27 cellular contexts compared by ENCODE assay signal in the genomic region with DNA sequence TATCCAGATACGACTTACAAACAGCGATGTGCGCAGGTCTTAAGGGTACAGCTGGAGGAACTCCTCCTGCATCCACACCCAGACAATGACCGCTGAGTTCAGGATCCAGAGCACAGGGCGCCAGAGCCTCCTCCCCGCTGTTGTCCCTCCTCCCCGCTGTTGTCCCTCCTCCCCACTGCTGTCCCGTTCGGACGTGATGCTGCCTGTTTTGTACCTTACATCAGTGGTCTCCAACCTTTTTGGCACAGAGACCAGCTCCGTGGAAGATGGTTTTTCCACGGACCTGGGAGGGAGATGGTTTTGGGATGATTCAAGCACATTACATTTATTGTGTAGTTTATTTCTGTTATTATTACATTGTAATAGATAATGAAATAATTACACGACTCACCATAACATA.
DNase-seq lines count a peak whose midpoint lies in the region; ATAC-seq, FAIRE-seq and TF ChIP-seq lines count a peak whose summit lies in the region.
"Had no signal": no experiment of that assay in that cellular context is flagged by ENCODE, and none has a peak within 500 bp of the region (broad histone marks: within the 10 kb centered on the region; RNA-seq: fewer than 3 reads in every experiment).

No MANE protein-coding gene starts in this region.

- no peaks in the 10 kb centered on the region for H3K9me1 ChIP-seq in K562 (ENCODE audit: control insufficient read depth, insufficient read depth, low read length)

- peak overlapping the region; percentile 45 for H3K18ac ChIP-seq in neuronal stem cell (ENCODE audit: low read length)

- no peak for TF ChIP-seq RAD21 in K562 (CRISPR knock-in tag; conservative IDR thresholded peaks at IDR 0.05 in 1 of 2, IDR thresholded peaks at IDR 0.05 in 1 of 2)

- H3K36me3 ChIP-seq in K562 (ENCODE audit: control insufficient read depth, insufficient read depth, low read length) = no peaks in the 10 kb centered on the region
- H3K36me3 ChIP-seq in neuronal stem cell (replicated peaks in 1 of 2; ENCODE audit: control insufficient read depth in 2 of 2, insufficient read depth in 2 of 2, low read length in 2 of 2) = peaks cover 21 to 84% of the 10 kb centered on the region in 2 donors
- H3K36me3 ChIP-seq: BE2C, BLaER1 had no signal

- BruUV-seq in K562 (replicated peaks; lab: Mats Ljungman, UMichigan) = no TSS peak

- H2BK15ac ChIP-seq in neuronal stem cell (ENCODE audit: low read length) = no peak overlapping the region

- DNase-seq in WTC11 (ENCODE audit: low spot score) (no peak), K562 (ENCODE audit: extremely low read depth in 1 of 4, low spot score in 3 of 4) (no peak), glutamatergic neuron (no peak), neuronal stem cell (ENCODE audit: low spot score) (no peak)
- DNase-seq in activated T-cell treated with anti-CD3 and anti-CD28 coated beads, Interleukin-2, amount 50 U/mL, for 24 hours = no peak
- DNase-seq in activated CD4-positive, alpha-beta T cell treated with anti-CD3 and anti-CD28 coated beads for 48 hours = no peak
- DNase-seq: 8988T; ACHN; BE2C; CD4-positive, alpha-beta memory T cell; CD4-positive, CD25-positive, alpha-beta regulatory T cell; CD8-positive, alpha-beta memory T cell; COR-L47; DMS 273 treated with DMSO at 0.1 percent for 48 hours; DMS153; DMS53; DMS79; DND-41; EL; GDM1 had no signal

- CTCF ChIA-PET in WTC11 (lab: Charles Lee) = no interaction called here
- CTCF ChIA-PET in K562 (lab: Yijun Ruan, JAX; ENCODE audit: low intra/inter-chr PET ratio) = no interaction called here

- no peak for TF ChIP-seq EP300 in K562 (IDR thresholded peaks at IDR 0.05; ENCODE audit: low read length)

- WGBS in K562 (ENCODE audit: insufficient coverage, low coverage, missing lambda C conversion rate) = 0% methylated on average over 8 of the region's 13 CpGs
- no CpG with 5 or more reads among the region's 13 CpGs for WGBS in neuronal stem cell (ENCODE audit: extremely low coverage in 2 of 2, insufficient read length in 2 of 2, insufficient replicate concordance in 1 of 2), 2 donors

- H2AFZ ChIP-seq in K562 (ENCODE audit: low read depth, low read length) = no peak overlapping the region
- no peak overlapping the region for H2AFZ ChIP-seq in neuronal stem cell (ENCODE audit: low read length)

- no peak overlapping the region for H4K91ac ChIP-seq in neuronal stem cell (ENCODE audit: low read depth, low read length, poor library complexity)

- H2BK12ac ChIP-seq in neuronal stem cell (ENCODE audit: low read length) = no peak overlapping the region

- H3K9me3 Mint-ChIP-seq in WTC11 (peaks cover 18% of the 10 kb centered on the region), glutamatergic neuron (ENCODE audit: unreplicated experiment) (peaks cover 1% of the 10 kb centered on the region)
- peaks cover 5% of the 10 kb centered on the region for H3K9me3 Mint-ChIP-seq in activated T-cell treated with anti-CD3 and anti-CD28 coated beads, Interleukin-2, amount 50 U/mL, for 24 hours

- H3K79me1 ChIP-seq in neuronal stem cell (ENCODE audit: low read depth, low read length) = peaks cover 35% of the 10 kb centered on the region

- H3K4me1 ChIP-seq in K562 (replicated peaks in 1 of 2; ENCODE audit: control insufficient read depth in 2 of 2, insufficient read depth in 2 of 2, low read length in 2 of 2) (no peaks in the 10 kb centered on the region), neuronal stem cell (ENCODE audit: control insufficient read depth in 2 of 2, insufficient read depth in 1 of 2, low read depth in 1 of 2, low read length in 2 of 2) (peaks cover 0 to 22% of the 10 kb centered on the region in 2 donors)
- H3K4me1 ChIP-seq: BE2C, BLaER1 had no signal

- TF ChIP-seq CTCF in WTC11 (IDR thresholded peaks at IDR 0.05) = no peak
- no peak for TF ChIP-seq CTCF in K562 (IDR thresholded peaks at IDR 0.05 in 2 of 3, conservative IDR thresholded peaks at IDR 0.05 in 1 of 3; ENCODE audit: insufficient read depth in 2 of 3, low read depth in 1 of 3, low read length in 3 of 3)
- TF ChIP-seq CTCF in glutamatergic neuron (IDR thresholded peaks at IDR 0.05; ENCODE audit: partially characterized antibody, unreplicated experiment) = no peak

- H3K9me3 ChIP-seq in K562 (replicated peaks; ENCODE audit: control insufficient read depth, insufficient read depth, low read depth, low read length) (no peaks in the 10 kb centered on the region), neuronal stem cell (replicated peaks in 1 of 2; ENCODE audit: control insufficient read depth in 2 of 2, insufficient read depth in 1 of 2, low read depth in 1 of 2, low read length in 2 of 2) (peaks cover 6 to 14% of the 10 kb centered on the region in 2 donors)
- H3K9me3 ChIP-seq: BE2C had no signal

- H3K14ac ChIP-seq in neuronal stem cell (ENCODE audit: low read length) = peak overlapping the region; percentile 63

- peak overlapping the region; percentile 76 for H2BK5ac ChIP-seq in neuronal stem cell (ENCODE audit: low read length)

- TF ChIP-seq POLR2A in K562 (conservative IDR thresholded peaks at IDR 0.05) = no peak

- POLR2A ChIA-PET in WTC11 (lab: Charles Lee) (interaction anchor here (0.7 kb wide), 1 partner anchor 513 kb away, joined by 5 read pairs; no protein-coding TSS in a partner anchor), K562 (lab: Yijun Ruan, JAX) (no interaction called here)

- H3K27me3 Mint-ChIP-seq in WTC11 (ENCODE audit: low read depth) = no peaks in the 10 kb centered on the region; the same call in 1 of the 2 replicates
- peaks cover 1% of the 10 kb centered on the region for H3K27me3 Mint-ChIP-seq in glutamatergic neuron (ENCODE audit: unreplicated experiment)
- no peaks in the 10 kb centered on the region for H3K27me3 Mint-ChIP-seq in activated T-cell treated with anti-CD3 and anti-CD28 coated beads, Interleukin-2, amount 50 U/mL, for 24 hours
- H3K27me3 Mint-ChIP-seq: CD4-positive, CD25-positive, alpha-beta regulatory T cell had no signal

- H3K4me3 Mint-ChIP-seq in WTC11 = no peak overlapping the region
- H3K4me3 Mint-ChIP-seq in glutamatergic neuron (ENCODE audit: unreplicated experiment) = no peak overlapping the region
- H3K4me3 Mint-ChIP-seq in activated T-cell treated with anti-CD3 and anti-CD28 coated beads, Interleukin-2, amount 50 U/mL, for 24 hours = no peak overlapping the region
- H3K4me3 Mint-ChIP-seq: CD14-positive monocyte; CD4-positive, alpha-beta memory T cell; CD4-positive, CD25-positive, alpha-beta regulatory T cell; CD8-positive, alpha-beta memory T cell had no signal

- intact Hi-C loops in K562 (cut with micrococcal nuclease) = no loop called here

- peak overlapping the region; percentile 75 for H3K23ac ChIP-seq in neuronal stem cell (ENCODE audit: low read depth, low read length, poor library complexity)

- peak overlapping the region; percentile 63 for H3K27ac Mint-ChIP-seq in WTC11
- peak overlapping the region; percentile 48 for H3K27ac Mint-ChIP-seq in glutamatergic neuron (ENCODE audit: unreplicated experiment)
- no peak overlapping the region for H3K27ac Mint-ChIP-seq in activated T-cell treated with anti-CD3 and anti-CD28 coated beads, Interleukin-2, amount 50 U/mL, for 24 hours
- H3K27ac Mint-ChIP-seq: CD14-positive monocyte; CD4-positive, alpha-beta memory T cell; CD4-positive, CD25-positive, alpha-beta regulatory T cell; CD8-positive, alpha-beta memory T cell had no signal

- H3K79me2 ChIP-seq in K562 (ENCODE audit: control insufficient read depth, insufficient read depth, low read length) = no peaks in the 10 kb centered on the region

- peaks cover 7 to 48% of the 10 kb centered on the region in 2 experiments; a peak in 4 of 5 replicates for H3K27me3 ChIP-seq in K562 (ENCODE audit: control insufficient read depth in 2 of 2, insufficient read depth in 2 of 2, low read length in 2 of 2)
- H3K27me3 ChIP-seq in neuronal stem cell (ENCODE audit: control insufficient read depth in 3 of 3, insufficient read depth in 3 of 3, low read depth in 1 of 3, low read length in 3 of 3) = no peaks in the 10 kb centered on the region
- H3K27me3 ChIP-seq: BE2C, BLaER1 had no signal

- peaks cover 38% of the 10 kb centered on the region for H3K36me3 Mint-ChIP-seq in WTC11
- H3K36me3 Mint-ChIP-seq in glutamatergic neuron (ENCODE audit: unreplicated experiment) = peaks cover 8% of the 10 kb centered on the region
- H3K36me3 Mint-ChIP-seq in activated T-cell treated with anti-CD3 and anti-CD28 coated beads, Interleukin-2, amount 50 U/mL, for 24 hours (ENCODE audit: low read depth) = no peaks in the 10 kb centered on the region
- H3K36me3 Mint-ChIP-seq: CD14-positive monocyte; CD4-positive, alpha-beta memory T cell; CD4-positive, CD25-positive, alpha-beta regulatory T cell; CD8-positive, alpha-beta memory T cell had no signal

- no peak for ATAC-seq in WTC11
- ATAC-seq in K562 = no peak
- no peak for ATAC-seq in GM21786 (IDR thresholded peaks at IDR 0.05; ENCODE audit: unreplicated experiment)
- ATAC-seq: GM12878 had no signal

- H2AK5ac ChIP-seq in neuronal stem cell (ENCODE audit: low read depth, low read length) = no peak overlapping the region

- H3K4me1 Mint-ChIP-seq in WTC11 (peaks cover 68% of the 10 kb centered on the region), glutamatergic neuron (ENCODE audit: low read depth, unreplicated experiment) (peaks cover 12% of the 10 kb centered on the region)
- no peaks in the 10 kb centered on the region for H3K4me1 Mint-ChIP-seq in activated T-cell treated with anti-CD3 and anti-CD28 coated beads, Interleukin-2, amount 50 U/mL, for 24 hours (ENCODE audit: low read depth)
- H3K4me1 Mint-ChIP-seq: CD14-positive monocyte; CD4-positive, alpha-beta memory T cell; CD4-positive, CD25-positive, alpha-beta regulatory T cell; CD8-positive, alpha-beta memory T cell had no signal

- H3K27ac ChIP-seq in K562 (ENCODE audit: extremely low read depth, low read depth, low read length) (no peak overlapping the region), neuronal stem cell (replicated peaks; ENCODE audit: low read length) (no peak overlapping the region)
- H3K27ac ChIP-seq: BLaER1 had no signal

- FAIRE-seq in K562 (lab: Jason Lieb, UNC) = no peak
- FAIRE-seq: A204.1, GM12878, GM12892, GM18507 had no signal

- no peak overlapping the region for H3K9ac ChIP-seq in K562 (ENCODE audit: insufficient read depth in 1 of 2, low read depth in 2 of 2, low read length in 2 of 2)
- peak overlapping the region; percentile 64 for H3K9ac ChIP-seq in neuronal stem cell (ENCODE audit: low read depth, low read length, poor library complexity)
- H3K9ac ChIP-seq: BLaER1 had no signal

- no peak overlapping the region for H4K8ac ChIP-seq in neuronal stem cell (ENCODE audit: low read depth, low read length)

- H2BK120ac ChIP-seq in neuronal stem cell (ENCODE audit: low read depth, low read length) = no peak overlapping the region

- no peak overlapping the region for H3K4ac ChIP-seq in neuronal stem cell (ENCODE audit: low read length)

- no peak overlapping the region for H3K4me2 ChIP-seq in K562 (ENCODE audit: insufficient read depth, low read length)
- no peak overlapping the region for H3K4me2 ChIP-seq in neuronal stem cell (ENCODE audit: insufficient read depth, low read length, poor library complexity, severe bottlenecking)
- H3K4me2 ChIP-seq: BLaER1 had no signal

- in situ Hi-C loops in K562 (cut with MboI) = no loop called here

- 0 out of 2 replicates have a peak, but pooled peaks cover 4% of the 10 kb centered on the region for H4K20me1 ChIP-seq in K562 (replicated peaks; ENCODE audit: control insufficient read depth, insufficient read depth, low read length)

- H3K4me3 ChIP-seq in K562 (no peak overlapping the region), neuronal stem cell (ENCODE audit: low read length in 2 of 2) (no peak overlapping the region)
- H3K4me3 ChIP-seq: BLaER1, GM12878 had no signal

Comparison
In these comparisons a context has a peak if more than half of its experiments do, and no peak if none do; other contexts are left out.
1. Of the 49 proteins assayed by ChIP-seq in both K562 and WTC11: peak only in K562: none; only in WTC11: none; in both: ZNF263; in neither: 48.